ENCODE assay signal across 8 cellular contexts in genomic region chr1:214602764-214603657, GRCh38. TPM values are rescaled to one million over a fixed set of nuclear protein-coding genes. Genes with fewer than 3 reads are reported as not detected.
DNase-seq lines count a peak whose midpoint lies in the region; ATAC-seq and TF ChIP-seq lines count a peak whose summit lies in the region.

Gene CENPF, plus strand, starts transcription at chr1:214603195. Its CDS starts 10,560 bp downstream, at chr1:214613755.

- peaks cover 5% of the 10 kb centered on the region for H3K36me3 Mint-ChIP-seq in activated T-helper 17 cell treated with anti-CD3 and anti-CD28 coated beads, Interleukin-2, amount 50 U/mL, for 72 hours (ENCODE audit: low read depth)
- peaks cover under 1% of the 10 kb centered on the region for H3K36me3 Mint-ChIP-seq in nephron (ENCODE audit: low read depth)
- no peaks in the 10 kb centered on the region for H3K36me3 Mint-ChIP-seq in stimulated activated naive CD8-positive, alpha-beta T cell treated with anti-CD3 and anti-CD28 coated beads, Interleukin-15, Interleukin-2, amounts not matched to agents 100 ng/mL and 50 ng/mL, for 24 hours (ENCODE audit: low read depth)

- peak within 1 kb of the TSS; percentile 74 for H3K4me3 Mint-ChIP-seq in activated T-helper 17 cell treated with anti-CD3 and anti-CD28 coated beads, Interleukin-2, amount 50 U/mL, for 72 hours
- H3K4me3 Mint-ChIP-seq in nephron = peak within 1 kb of the TSS; percentile 87 to 97 (median 89)
- peak within 1 kb of the TSS; percentile 93 for H3K4me3 Mint-ChIP-seq in stimulated activated naive CD8-positive, alpha-beta T cell treated with anti-CD3 and anti-CD28 coated beads, Interleukin-15, Interleukin-2, amounts not matched to agents 100 ng/mL and 50 ng/mL, for 24 hours

- H3K4me3 ChIP-seq in LNCaP clone FGC (ENCODE audit: low read depth, low read length) (peak within 1 kb of the TSS; percentile 65), fibroblast of pulmonary artery (replicated peaks; ENCODE audit: low read depth, low read length) (peak within 1 kb of the TSS; percentile 82)

- peak; percentile 100 for DNase-seq in ELF-1 (ENCODE audit: low read depth, low spot score)
- DNase-seq in GOT3 (lab: John Stamatoyannopoulos, UW) = peak; percentile 82
- peak; percentile 98 for DNase-seq in LNCaP clone FGC (ENCODE audit: low read depth)
- peak; percentile 99 for DNase-seq in RWPE1 (ENCODE audit: low spot score)
- peak; percentile 99 for DNase-seq in fibroblast of pulmonary artery (ENCODE audit: low read depth)

- CTCF ChIA-PET in RWPE1 (lab: Yijun Ruan, JAX) = interaction anchor here (0.6 kb wide), 1 partner anchor 1641 kb away, joined by 4 read pairs; no protein-coding TSS in a partner anchor

- POLR2A ChIA-PET in RWPE1 (lab: Yijun Ruan, JAX; ENCODE audit: low non-redundant PET) = no interaction called here

- H3K27ac Mint-ChIP-seq in activated T-helper 17 cell treated with anti-CD3 and anti-CD28 coated beads, Interleukin-2, amount 50 U/mL, for 72 hours = peak within 1 kb of the TSS; percentile 62
- peak within 1 kb of the TSS; percentile 40 to 73 (median 71) for H3K27ac Mint-ChIP-seq in nephron
- H3K27ac Mint-ChIP-seq in stimulated activated naive CD8-positive, alpha-beta T cell treated with anti-CD3 and anti-CD28 coated beads, Interleukin-15, Interleukin-2, amounts not matched to agents 100 ng/mL and 50 ng/mL, for 24 hours = peak within 1 kb of the TSS; percentile 91

- H3K9me3 Mint-ChIP-seq in activated T-helper 17 cell treated with anti-CD3 and anti-CD28 coated beads, Interleukin-2, amount 50 U/mL, for 72 hours = no peaks in the 10 kb centered on the region
- H3K9me3 Mint-ChIP-seq in nephron = no peaks in the 10 kb centered on the region
- H3K9me3 Mint-ChIP-seq in stimulated activated naive CD8-positive, alpha-beta T cell treated with anti-CD3 and anti-CD28 coated beads, Interleukin-15, Interleukin-2, amounts not matched to agents 100 ng/mL and 50 ng/mL, for 24 hours = no peaks in the 10 kb centered on the region

- peaks cover 7% of the 10 kb centered on the region for H3K4me1 Mint-ChIP-seq in activated T-helper 17 cell treated with anti-CD3 and anti-CD28 coated beads, Interleukin-2, amount 50 U/mL, for 72 hours
- H3K4me1 Mint-ChIP-seq in nephron = peaks cover 19% of the 10 kb centered on the region
- H3K4me1 Mint-ChIP-seq in stimulated activated naive CD8-positive, alpha-beta T cell treated with anti-CD3 and anti-CD28 coated beads, Interleukin-15, Interleukin-2, amounts not matched to agents 100 ng/mL and 50 ng/mL, for 24 hours (ENCODE audit: low read depth) = peaks cover 22% of the 10 kb centered on the region

- ATAC-seq in activated T-helper 17 cell treated with anti-CD3 and anti-CD28 coated beads, Interleukin-2, amount 50 U/mL, for 72 hours (replicated peaks) = peak; percentile 97

- H3K27me3 Mint-ChIP-seq in activated T-helper 17 cell treated with anti-CD3 and anti-CD28 coated beads, Interleukin-2, amount 50 U/mL, for 72 hours = no peaks in the 10 kb centered on the region
- no peaks in the 10 kb centered on the region for H3K27me3 Mint-ChIP-seq in nephron (ENCODE audit: low read depth)
- no peaks in the 10 kb centered on the region for H3K27me3 Mint-ChIP-seq in stimulated activated naive CD8-positive, alpha-beta T cell treated with anti-CD3 and anti-CD28 coated beads, Interleukin-15, Interleukin-2, amounts not matched to agents 100 ng/mL and 50 ng/mL, for 24 hours

- no peak for TF ChIP-seq CTCF in LNCaP clone FGC (IDR thresholded peaks at IDR 0.05; ENCODE audit: control insufficient read depth, extremely low read depth, insufficient read depth)
- no peak for TF ChIP-seq CTCF in RWPE1 (conservative IDR thresholded peaks at IDR 0.05; ENCODE audit: low read depth)
- TF ChIP-seq CTCF in fibroblast of pulmonary artery (IDR thresholded peaks at IDR 0.05; ENCODE audit: low read length, missing control alignments) = peak; percentile 11
- peak; percentile 14 to 39 (median 31) for TF ChIP-seq CTCF in nephron (IDR thresholded peaks at IDR 0.05; ENCODE audit: unreplicated experiment in 3 of 3)

- peak within 1 kb of the TSS; percentile 88 for H3K27ac ChIP-seq in RWPE1

RNA-seq across cellular contexts. Expression of gene CENPF, which starts in this region (rescaled TPM):
- total RNA-seq in activated T-helper 17 cell treated with anti-CD3 and anti-CD28 coated beads, Interleukin-2, amount 50 U/mL, for 72 hours = 10 to 100 TPM; 69.7 to 79.4 TPM

Comparison
In these comparisons a context has a peak if more than half of its experiments do, and no peak if none do; other contexts are left out.
1. Peak in every context shown above with its lines: DNase-seq, ATAC-seq, H3K4me3 ChIP-seq and H3K27ac ChIP-seq.
2. CTCF ChIP-seq: peak in fibroblast of pulmonary artery (single experiment) and nephron (3 of 3); none in LNCaP clone FGC (single experiment) and RWPE1 (single experiment).